Comparison of ENCODE assay signal across 8 cellular contexts in genomic region chr1:47175227-47175934, GRCh38. TPM values are rescaled to one million over a fixed set of nuclear protein-coding genes. Genes with fewer than 3 reads are reported as not detected.
DNase-seq lines count a peak whose midpoint lies in the region; ATAC-seq and TF ChIP-seq lines count a peak whose summit lies in the region.

No MANE protein-coding gene starts in this region.

- no peaks in the 10 kb centered on the region for H3K9me3 ChIP-seq in colonic mucosa

- no peaks in the 10 kb centered on the region for H3K36me3 ChIP-seq in colonic mucosa

- H3K27me3 ChIP-seq in colonic mucosa = no peaks in the 10 kb centered on the region

- H3K27ac ChIP-seq in colonic mucosa = no peak overlapping the region

- H3K4me1 ChIP-seq in colonic mucosa = no peaks in the 10 kb centered on the region

- intact Hi-C loops in colonic mucosa (cut with DNase I) = no loop called here

- DNase-seq in DMS153 treated with DMSO at 0.1 percent for 48 hours (lab: John Stamatoyannopoulos, UW; ENCODE audit: unreplicated experiment) (peak; percentile 60), NCI-H1436 (lab: John Stamatoyannopoulos, UW) (peak; percentile 22), UCSD-AML1 (lab: John Stamatoyannopoulos, UW; ENCODE audit: unreplicated experiment) (peak; percentile 44), colonic mucosa (peak; percentile 67), left kidney (ENCODE audit: low read depth, low spot score) (peak; percentile 82)
- DNase-seq in stimulated activated CD4-positive, alpha-beta T cell treated with anti-CD3 and anti-CD28 coated beads, TNF-alpha, amount 100 ng/mL, for 24 hours (ENCODE audit: low read depth in 3 of 3) = peak in 2 of 3 experiments; percentile 13 to 34

- H3K4me3 ChIP-seq in colonic mucosa = no peak overlapping the region

- H3K9ac ChIP-seq in colonic mucosa (ENCODE audit: low read depth in 2 of 2, low read length in 2 of 2) = no peak overlapping the region

- TF ChIP-seq CTCF in colonic mucosa (IDR thresholded peaks at IDR 0.05) = peak; percentile 91

- ATAC-seq in GM21528 (IDR thresholded peaks at IDR 0.05; ENCODE audit: low FRiP score, unreplicated experiment) (peak; percentile 50), GM18870 (IDR thresholded peaks at IDR 0.05; ENCODE audit: unreplicated experiment) (no peak)

RNA-seq across cellular contexts. Expression of gene PDZK1IP1, which starts 14.5 kb away (rescaled TPM):
- 10 to 100 TPM; 40.6 to 85.2 TPM for total RNA-seq in colonic mucosa

RNA-seq across cellular contexts. Expression of gene CYP4A22, which starts 38.1 kb away (rescaled TPM):
- total RNA-seq in colonic mucosa = not detected

RNA-seq across cellular contexts. Expression of gene TAL1, which starts 56.6 kb away (rescaled TPM):
- 1 to 10 TPM in 1 of 2 donors, under 1 TPM in 1; 0.90 to 1.2 TPM for total RNA-seq in colonic mucosa

Comparison
In these comparisons a context has a peak if more than half of its experiments do, and no peak if none do; other contexts are left out.
1. DNase-seq: peak in every context shown above with its lines; median percentile 82 in left kidney; 67 in colonic mucosa; 60 in DMS153 treated with DMSO at 0.1 percent for 48 hours; 44 in UCSD-AML1; 24 in stimulated activated CD4-positive, alpha-beta T cell treated with anti-CD3 and anti-CD28 coated beads, TNF-alpha, amount 100 ng/mL, for 24 hours; 22 in NCI-H1436.